Comparison of ENCODE assay signal across 8 cellular contexts in the genomic region with DNA sequence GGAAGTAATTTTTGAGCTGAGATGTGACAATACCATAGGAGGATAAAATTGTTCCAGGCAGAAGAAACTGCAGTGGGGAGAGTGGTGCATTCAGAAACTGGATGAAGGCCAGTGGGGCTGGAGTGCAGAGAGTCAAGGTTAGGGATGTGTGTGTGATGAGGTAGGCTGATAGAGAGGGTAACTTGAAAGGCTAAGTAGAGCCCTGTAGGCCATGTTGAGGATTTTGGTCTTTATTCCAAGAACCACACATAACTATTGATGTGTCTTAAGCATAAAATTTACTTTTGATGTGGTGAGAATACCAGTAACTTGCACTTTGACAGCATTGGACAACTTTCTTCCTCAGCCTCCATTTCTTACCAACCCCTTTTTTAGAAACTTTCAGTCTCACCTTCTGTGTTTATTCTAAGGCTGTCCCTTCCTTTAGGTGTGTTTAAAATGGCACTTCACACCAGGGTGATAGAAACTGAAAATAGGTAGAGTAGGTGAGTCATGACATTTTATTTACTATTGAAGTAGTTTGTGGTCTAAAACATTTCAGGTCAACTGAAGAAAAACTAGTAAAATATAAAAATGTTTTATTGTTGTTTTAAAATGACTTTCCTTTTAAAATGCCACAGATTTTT. TPM values are rescaled to one million over a fixed set of nuclear protein-coding genes. Genes with fewer than 3 reads are reported as not detected.
DNase-seq lines count a peak whose midpoint lies in the region; ATAC-seq, FAIRE-seq and TF ChIP-seq lines count a peak whose summit lies in the region.

No MANE protein-coding gene starts in this region.

- H3K9ac ChIP-seq in PC-3 (ENCODE audit: low read length) = no peak overlapping the region

- H3K36me3 ChIP-seq in PC-3 (ENCODE audit: low read depth, low read length) (no peaks in the 10 kb centered on the region), gastroesophageal sphincter (no peaks in the 10 kb centered on the region)

- TF ChIP-seq CTCF in D721Med (IDR thresholded peaks at IDR 0.05; ENCODE audit: insufficient read depth, missing control alignments) (no peak), PC-3 (conservative IDR thresholded peaks at IDR 0.05; ENCODE audit: low read depth, low read length) (no peak), gastroesophageal sphincter (IDR thresholded peaks at IDR 0.05) (no peak)

- BruUV-seq in PC-3 (replicated peaks; lab: Mats Ljungman, UMichigan) = no TSS peak

- H3K9me2 ChIP-seq in PC-3 (replicated peaks; ENCODE audit: low read length) = no peaks in the 10 kb centered on the region

- CTCF ChIA-PET in PC-3 (lab: Charles Lee) = no interaction called here

- intact Hi-C loops in PC-3 (cut with micrococcal nuclease) (loop anchor here (10.0 kb wide), 2 partner anchors 263 to 343 kb away; no protein-coding TSS in a partner anchor), head of caudate nucleus (cut with DNase I) (no loop called here)

- DNase-seq in D721Med (ENCODE audit: insufficient read length, low spot score) (no peak), PC-3 (peak; percentile 50), head of caudate nucleus (no peak), SHP77 treated with DMSO at 0.1 percent for 48 hours (lab: John Stamatoyannopoulos, UW) (no peak), NCI-H2227 treated with DMSO at 0.1 percent for 48 hours (lab: John Stamatoyannopoulos, UW) (no peak)

- peak overlapping the region; percentile 32 for H3K4me2 ChIP-seq in PC-3 (ENCODE audit: low read length)

- no peak overlapping the region for H3K4me3 ChIP-seq in PC-3 (ENCODE audit: low read length)
- no peak overlapping the region for H3K4me3 ChIP-seq in gastroesophageal sphincter

- POLR2A ChIA-PET in PC-3 (lab: Charles Lee; ENCODE audit: unreplicated experiment) = interaction anchor here (0.7 kb wide), 1 partner anchor 1814 kb away, joined by 3 read pairs; no protein-coding TSS in a partner anchor

- H2AFZ ChIP-seq in PC-3 (ENCODE audit: low read length) = no peak overlapping the region

- H3K79me2 ChIP-seq in PC-3 (ENCODE audit: low read length) = peaks cover 81% of the 10 kb centered on the region

- TF ChIP-seq EP300 in gastroesophageal sphincter (IDR thresholded peaks at IDR 0.05) = no peak

- H3K27me3 ChIP-seq in PC-3 (ENCODE audit: low read length) (no peaks in the 10 kb centered on the region), gastroesophageal sphincter (no peaks in the 10 kb centered on the region)

- ATAC-seq in GM18907 (IDR thresholded peaks at IDR 0.05; ENCODE audit: unreplicated experiment) = peak; percentile 91
- ATAC-seq in HG02852 (IDR thresholded peaks at IDR 0.05; ENCODE audit: unreplicated experiment) = peak; percentile 95
- ATAC-seq in PC-3 = peak; percentile 93
- no peak for ATAC-seq in gastroesophageal sphincter

- no peaks in the 10 kb centered on the region for H3F3A ChIP-seq in PC-3 (ENCODE audit: low read length, unreplicated experiment)

- H3K4me1 ChIP-seq in PC-3 (ENCODE audit: insufficient read depth, low read length) (peaks cover 19% of the 10 kb centered on the region), gastroesophageal sphincter (peaks cover 0 to 41% (median 0%) of the 10 kb centered on the region in 3 donors)

- H3K27ac ChIP-seq in PC-3 (ENCODE audit: low read length) (peak overlapping the region; percentile 14; the same call in 1 of the 2 replicates), gastroesophageal sphincter (no peak overlapping the region)

- no peaks in the 10 kb centered on the region for H3K9me3 ChIP-seq in PC-3 (ENCODE audit: low read length)
- no peaks in the 10 kb centered on the region for H3K9me3 ChIP-seq in gastroesophageal sphincter

- peak; percentile 77 for FAIRE-seq in D721Med (lab: Jason Lieb, UNC)

- TF ChIP-seq POLR2A in gastroesophageal sphincter (IDR thresholded peaks at IDR 0.05) = no peak

- peaks cover 7% of the 10 kb centered on the region; the same call in 1 of the 2 replicates for H4K20me1 ChIP-seq in PC-3 (ENCODE audit: low read length)

RNA-seq across cellular contexts. Expression of gene MTX2, which starts 22.6 kb away (rescaled TPM):
- 33.3 and 54.5 TPM in 2 replicates for total RNA-seq in PC-3 (2014; rRNA removed)
- total RNA-seq in gastroesophageal sphincter = 10 to 100 TPM; 21.3 to 41.1 (median 29.4) TPM
